29 cellular contexts compared by ENCODE assay signal in genomic region chr6:112923940-112924587, GRCh38.
"Had no signal": no experiment of that assay in that cellular context is flagged by ENCODE, and none has a peak within 500 bp of the region (broad histone marks: within the 10 kb centered on the region; RNA-seq: fewer than 3 reads in every experiment).

No MANE protein-coding gene starts in this region.

- H3K4me3 Mint-ChIP-seq: immature natural killer cell; mesothelial cell of epicardium; naive thymus-derived CD4-positive, alpha-beta T cell; natural killer cell treated with Interleukin-12 subunit alpha and Interleukin-12 subunit beta and Interleukin-15 and Interleukin-18, amount 100 ng/mL, for 72 hours; stimulated activated memory B cell treated with anti-CD40 and anti-IgM and Interleukin-4, amounts not matched to agents 10 μg/mL and 1 μg/mL and 100 μg/mL, for 72 hours; stimulated activated naive CD8-positive, alpha-beta T cell treated with anti-CD3 and anti-CD28 coated beads, Interleukin-15, amount 100 ng/mL, for 72 hours had no signal

- H3K27me3 Mint-ChIP-seq: naive thymus-derived CD4-positive, alpha-beta T cell; natural killer cell treated with Interleukin-12 subunit alpha and Interleukin-12 subunit beta and Interleukin-15 and Interleukin-18, amount 100 ng/mL, for 72 hours; progenitor cell of endocrine pancreas; stimulated activated memory B cell treated with anti-CD40 and anti-IgM and Interleukin-4, amounts not matched to agents 10 μg/mL and 1 μg/mL and 100 μg/mL, for 72 hours; stimulated activated naive CD8-positive, alpha-beta T cell treated with anti-CD3 and anti-CD28 coated beads, Interleukin-15, amount 100 ng/mL, for 72 hours had no signal

- H3K27ac Mint-ChIP-seq: immature natural killer cell; mesothelial cell of epicardium; naive thymus-derived CD4-positive, alpha-beta T cell; natural killer cell treated with Interleukin-12 subunit alpha and Interleukin-12 subunit beta and Interleukin-15 and Interleukin-18, amount 100 ng/mL, for 72 hours; progenitor cell of endocrine pancreas; stimulated activated memory B cell treated with anti-CD40 and anti-IgM and Interleukin-4, amounts not matched to agents 10 μg/mL and 1 μg/mL and 100 μg/mL, for 72 hours; stimulated activated naive CD8-positive, alpha-beta T cell treated with anti-CD3 and anti-CD28 coated beads, Interleukin-15, amount 100 ng/mL, for 72 hours had no signal

- H3K27me3 ChIP-seq: left lung, ovary, right atrium auricular region, right lobe of liver, testis, thyroid gland, transverse colon, upper lobe of left lung, vagina had no signal

- H3K4me3 ChIP-seq: left lung, lower lobe of right lung, ovary, right atrium auricular region, right lobe of liver, smooth muscle cell, testis, thyroid gland, transverse colon, upper lobe of left lung, vagina had no signal

- DNase-seq: hypothalamus; immature natural killer cell; kidney; left colon; lower lobe of right lung; mammary epithelial cell; mesendoderm; naive thymus-derived CD4-positive, alpha-beta T cell; ovary; right lobe of liver; stimulated activated CD4-positive, alpha-beta T cell treated with anti-CD3 and anti-CD28 coated beads, Interleukin-1b, Interleukin-23, amount 100 ng/mL, for 48 hours; stimulated activated CD4-positive, alpha-beta T cell treated with anti-CD3 and anti-CD28 coated beads, Interleukin-2, amount 100 ng/mL, for 48 hours; stimulated activated CD4-positive, alpha-beta T cell treated with anti-CD3 and anti-CD28 coated beads, Interleukin-4, amount 100 ng/mL, for 4 hours; stimulated activated CD8-positive, alpha-beta memory T cell treated with anti-CD3 and anti-CD28 coated beads, Interleukin-4, amount 100 ng/mL, for 48 hours; stimulated activated naive CD4-positive, alpha-beta T cell treated with Interleukin-2 at 50 U/mL for 16 hours; stimulated activated naive CD8-positive, alpha-beta T cell treated with anti-CD3 and anti-CD28 coated beads, Interleukin-15, amount 100 ng/mL, for 72 hours; testis; thyroid gland; transverse colon; upper lobe of left lung had no signal

- ATAC-seq: left colon; left lung; lower lobe of right lung; naive thymus-derived CD4-positive, alpha-beta T cell; natural killer cell treated with Interleukin-12 subunit alpha and Interleukin-12 subunit beta and Interleukin-15 and Interleukin-18, amount 100 ng/mL, for 72 hours; right lobe of liver; stimulated activated memory B cell treated with anti-CD40 and anti-IgM and Interleukin-4, amounts not matched to agents 10 μg/mL and 1 μg/mL and 100 μg/mL, for 72 hours; stimulated activated naive CD8-positive, alpha-beta T cell treated with anti-CD3 and anti-CD28 coated beads, Interleukin-15, amount 100 ng/mL, for 72 hours had no signal

- H3K36me3 Mint-ChIP-seq: immature natural killer cell; naive thymus-derived CD4-positive, alpha-beta T cell; natural killer cell treated with Interleukin-12 subunit alpha and Interleukin-12 subunit beta and Interleukin-15 and Interleukin-18, amount 100 ng/mL, for 72 hours had no signal

- H3K36me3 ChIP-seq: left lung, lower lobe of right lung, ovary, right atrium auricular region, right lobe of liver, thyroid gland, transverse colon, upper lobe of left lung, vagina had no signal

- FAIRE-seq: islet of Langerhans had no signal

- H3K4me1 ChIP-seq: left lung, lower lobe of right lung, right atrium auricular region, right lobe of liver, testis, thyroid gland, upper lobe of left lung, vagina had no signal

- H3K4me1 Mint-ChIP-seq: immature natural killer cell; mesothelial cell of epicardium; naive thymus-derived CD4-positive, alpha-beta T cell; stimulated activated memory B cell treated with anti-CD40 and anti-IgM and Interleukin-4, amounts not matched to agents 10 μg/mL and 1 μg/mL and 100 μg/mL, for 72 hours; stimulated activated naive CD8-positive, alpha-beta T cell treated with anti-CD3 and anti-CD28 coated beads, Interleukin-15, amount 100 ng/mL, for 72 hours had no signal

- H3K27ac ChIP-seq: left lung, lower lobe of right lung, ovary, right atrium auricular region, right lobe of liver, testis, thyroid gland, transverse colon, upper lobe of left lung, vagina had no signal

- H3K4me2 ChIP-seq: smooth muscle cell had no signal

- H3K9me3 ChIP-seq: lower lobe of right lung, ovary, right lobe of liver, testis, thyroid gland, vagina had no signal
